Comparison of ENCODE assay signal across 14 cellular contexts in the genomic region with DNA sequence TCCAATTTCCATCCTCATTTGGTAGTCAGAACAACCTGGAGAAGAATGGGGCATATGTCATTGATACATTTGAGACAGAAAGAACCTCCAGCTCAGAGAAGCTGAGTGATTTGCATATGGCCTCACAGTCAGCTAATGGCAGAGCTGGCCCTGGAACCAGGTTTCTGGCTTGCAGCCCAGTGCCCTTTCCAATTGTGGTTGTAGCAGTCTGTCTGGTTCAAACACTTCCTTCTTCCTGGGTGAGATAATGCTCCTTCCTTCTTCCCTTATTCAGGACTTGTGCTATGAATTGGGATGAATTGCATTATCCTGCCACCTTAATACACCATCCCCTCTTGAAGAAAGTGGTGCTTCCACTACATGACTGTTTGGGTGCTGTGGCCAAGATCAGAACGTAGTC. TPM values are rescaled to one million over a fixed set of nuclear protein-coding genes. Genes with fewer than 3 reads are reported as not detected.
DNase-seq lines count a peak whose midpoint lies in the region; ATAC-seq, FAIRE-seq and TF ChIP-seq lines count a peak whose summit lies in the region.
"Had no signal": no experiment of that assay in that cellular context is flagged by ENCODE, and none has a peak within 500 bp of the region (broad histone marks: within the 10 kb centered on the region; RNA-seq: fewer than 3 reads in every experiment).

No MANE protein-coding gene starts in this region.

- peaks cover 0 to 5% (median 0%) of the 10 kb centered on the region in 3 donors for H3K4me1 ChIP-seq in pancreas

- H3K4me3 ChIP-seq in pancreas (no peak overlapping the region), WERI-Rb-1 (ENCODE audit: low read depth, low read length) (no peak overlapping the region)

- ATAC-seq in pancreas (peak; percentile 66 to 89 (median 87)), HG03280 (IDR thresholded peaks at IDR 0.05; ENCODE audit: unreplicated experiment) (no peak)
- ATAC-seq: activated CD4-positive, alpha-beta T cell treated with anti-CD3 and anti-CD28 coated beads for 36 hours; stimulated activated naive B cell treated with anti-CD40 and anti-IgM and Interleukin-4, amounts not matched to agents 10 μg/mL and 1 μg/mL and 100 μg/mL, for 72 hours had no signal

- no peaks in the 10 kb centered on the region for H3K9me3 Mint-ChIP-seq in activated naive CD8-positive, alpha-beta T cell treated with anti-CD3 and anti-CD28 coated beads for 36 hours
- H3K9me3 Mint-ChIP-seq: nephron progenitor cell had no signal

- H3K36me3 ChIP-seq in pancreas (no peaks in the 10 kb centered on the region), WERI-Rb-1 (no peaks in the 10 kb centered on the region)

- WGBS in pancreas, 2 donors: 82 to 88% methylated on average over 1 of the region's 1 CpG

- H3K36me3 Mint-ChIP-seq in activated naive CD8-positive, alpha-beta T cell treated with anti-CD3 and anti-CD28 coated beads for 36 hours: no peaks in the 10 kb centered on the region

- no peaks in the 10 kb centered on the region for H3K9me3 ChIP-seq in pancreas
- no peaks in the 10 kb centered on the region for H3K9me3 ChIP-seq in WERI-Rb-1 (ENCODE audit: severe bottlenecking)

- peaks cover 7% of the 10 kb centered on the region for H3K27me3 Mint-ChIP-seq in activated naive CD8-positive, alpha-beta T cell treated with anti-CD3 and anti-CD28 coated beads for 36 hours

- no peak overlapping the region for H3K4me3 Mint-ChIP-seq in activated naive CD8-positive, alpha-beta T cell treated with anti-CD3 and anti-CD28 coated beads for 36 hours
- H3K4me3 Mint-ChIP-seq: activated CD4-positive, alpha-beta T cell treated with anti-CD3 and anti-CD28 coated beads for 36 hours; nephron progenitor cell; stimulated activated naive B cell treated with anti-CD40 and anti-IgM and Interleukin-4, amounts not matched to agents 10 μg/mL and 1 μg/mL and 100 μg/mL, for 72 hours had no signal

- H3K27me3 ChIP-seq in pancreas (no peaks in the 10 kb centered on the region), WERI-Rb-1 (ENCODE audit: insufficient read depth, low read depth, severe bottlenecking) (no peaks in the 10 kb centered on the region)

- DNase-seq in DMS153 (lab: John Stamatoyannopoulos, UW) (peak; percentile 94), NCI-H1092 treated with DMSO at 0.1 percent for 48 hours (lab: John Stamatoyannopoulos, UW) (peak; percentile 33), cerebellar cortex (ENCODE audit: low spot score) (peak; percentile 71), pancreas (peak; percentile 35 to 67 (median 63)), T-helper 2 cell (no peak), WERI-Rb-1 (no peak)
- no peak for DNase-seq in activated naive CD8-positive, alpha-beta T cell treated with anti-CD3 and anti-CD28 coated beads for 36 hours
- DNase-seq: activated CD4-positive, alpha-beta T cell treated with anti-CD3 and anti-CD28 coated beads for 36 hours; activated effector memory CD4-positive, alpha-beta T cell treated with Interleukin-2 at 50 U/mL for 16 hours; NCI-H2227 treated with DMSO at 0.1 percent for 48 hours; nephron progenitor cell; stimulated activated naive B cell treated with anti-CD40 and anti-IgM and Interleukin-4, amounts not matched to agents 10 μg/mL and 1 μg/mL and 100 μg/mL, for 72 hours had no signal

- intact Hi-C loops in pancreas (cut with DNase I): no loop called here

- peak overlapping the region in 2 of 4 donors; percentile 12 to 13 for H3K27ac ChIP-seq in pancreas
- H3K27ac ChIP-seq in WERI-Rb-1: no peak overlapping the region

- no peak for FAIRE-seq in pancreas (lab: Jason Lieb, UNC)

- H3K4me1 Mint-ChIP-seq in activated naive CD8-positive, alpha-beta T cell treated with anti-CD3 and anti-CD28 coated beads for 36 hours: peaks cover 4% of the 10 kb centered on the region
- H3K4me1 Mint-ChIP-seq: nephron progenitor cell had no signal

- H3K27ac Mint-ChIP-seq in activated naive CD8-positive, alpha-beta T cell treated with anti-CD3 and anti-CD28 coated beads for 36 hours: no peak overlapping the region
- H3K27ac Mint-ChIP-seq: activated CD4-positive, alpha-beta T cell treated with anti-CD3 and anti-CD28 coated beads for 36 hours; nephron progenitor cell; stimulated activated naive B cell treated with anti-CD40 and anti-IgM and Interleukin-4, amounts not matched to agents 10 μg/mL and 1 μg/mL and 100 μg/mL, for 72 hours had no signal

- TF ChIP-seq CTCF in pancreas (IDR thresholded peaks at IDR 0.05) (no peak), WERI-Rb-1 (IDR thresholded peaks at IDR 0.05; ENCODE audit: low read depth, low read length) (no peak)

RNA-seq across cellular contexts. Expression of gene SLC5A9, which starts 24.2 kb away (rescaled TPM):
- 1 to 10 TPM; 1.4 to 6.0 (median 3.9) TPM for total RNA-seq in pancreas
- polyA plus RNA-seq in pancreas: 10 to 100 TPM in 1 of 2 donors, 1 to 10 TPM in 1; 9.5 to 20.9 TPM
- not detected for total RNA-seq in activated naive CD8-positive, alpha-beta T cell treated with anti-CD3 and anti-CD28 coated beads for 36 hours
- total RNA-seq: activated CD4-positive, alpha-beta T cell treated with anti-CD3 and anti-CD28 coated beads for 36 hours; HT1080 had no signal

Comparison
In these comparisons a context has a peak if more than half of its experiments do, and no peak if none do; other contexts are left out.
1. DNase-seq: peak in DMS153 (single experiment), NCI-H1092 treated with DMSO at 0.1 percent for 48 hours (single experiment), cerebellar cortex (single experiment) and pancreas (6 of 6); none in T-helper 2 cell (0 of 5), activated naive CD8-positive, alpha-beta T cell treated with anti-CD3 and anti-CD28 coated beads for 36 hours (single experiment) and WERI-Rb-1 (single experiment).